15 cellular contexts compared by ENCODE assay signal in the genomic region with DNA sequence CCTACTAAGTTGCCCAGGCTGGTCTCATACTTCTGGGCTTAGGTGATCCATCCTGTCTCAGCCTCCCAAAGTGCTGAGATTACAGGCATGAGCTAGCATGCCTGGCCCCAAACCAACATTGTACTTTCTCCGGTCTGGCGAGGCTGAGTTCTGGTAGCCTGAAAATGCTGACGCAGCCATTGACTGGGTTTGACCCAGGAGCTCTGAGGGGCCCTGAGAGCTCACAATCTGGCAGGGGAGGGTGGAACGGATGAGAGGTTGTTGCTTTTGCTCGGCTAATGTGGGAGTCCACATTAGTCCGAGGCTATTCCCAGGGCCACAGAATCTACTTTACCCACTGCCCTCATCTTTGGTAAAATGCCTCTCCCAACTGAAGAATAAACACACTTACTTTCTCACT. TPM values are rescaled to one million over a fixed set of nuclear protein-coding genes. Genes with fewer than 3 reads are reported as not detected.
A peak's percentile ranks its signal among the peaks of the same experiment; 100 is the strongest.
DNase-seq lines count a peak whose midpoint lies in the region; ATAC-seq, FAIRE-seq and TF ChIP-seq lines count a peak whose summit lies in the region.
"Had no signal": no experiment of that assay in that cellular context is flagged by ENCODE, and none has a peak within 500 bp of the region (broad histone marks: within the 10 kb centered on the region; RNA-seq: fewer than 3 reads in every experiment).

No MANE protein-coding gene starts in this region.

- ATAC-seq in K562 = no peak
- ATAC-seq in GM19351 (IDR thresholded peaks at IDR 0.05; ENCODE audit: unreplicated experiment) = no peak

- H3K14ac ChIP-seq in H9 (ENCODE audit: insufficient read depth, low read length) = no peak overlapping the region
- no peak overlapping the region for H3K14ac ChIP-seq in neuronal stem cell (ENCODE audit: low read length)

- intact Hi-C loops in K562 (cut with micrococcal nuclease) = no loop called here

- no peaks in the 10 kb centered on the region; a peak in 1 of 5 replicates for H3K9me3 Mint-ChIP-seq in H9
- H3K9me3 Mint-ChIP-seq in activated CD4-positive, alpha-beta memory T cell treated with anti-CD3 and anti-CD28 coated beads, Interleukin-2, amount 10 ng/mL, durations not matched to agents 7 days and 5 days = no peaks in the 10 kb centered on the region
- H3K9me3 Mint-ChIP-seq: CD4-positive, CD25-positive, alpha-beta regulatory T cell had no signal

- H3K79me1 ChIP-seq in H9 (ENCODE audit: insufficient read depth, low read depth, low read length, poor library complexity, severe bottlenecking) = no peaks in the 10 kb centered on the region
- no peaks in the 10 kb centered on the region for H3K79me1 ChIP-seq in neuronal stem cell (ENCODE audit: low read depth, low read length)

- FAIRE-seq in K562 (lab: Jason Lieb, UNC) = peak; percentile 42

- H2BK15ac ChIP-seq in H9 (ENCODE audit: low read depth, low read length) = no peak overlapping the region
- no peak overlapping the region for H2BK15ac ChIP-seq in neuronal stem cell (ENCODE audit: low read length)

- no peak overlapping the region for H3T11ph ChIP-seq in H9 (ENCODE audit: low read length)

- H3K23ac ChIP-seq in H9 (ENCODE audit: insufficient read length, low read depth, low read length) (no peak overlapping the region), neuronal stem cell (ENCODE audit: low read depth, low read length, poor library complexity) (no peak overlapping the region)

- H2AK5ac ChIP-seq in H9 (ENCODE audit: insufficient read length, low read length) = no peak overlapping the region
- H2AK5ac ChIP-seq in neuronal stem cell (ENCODE audit: low read depth, low read length) = no peak overlapping the region

- H3K4me3 ChIP-seq in K562 (no peak overlapping the region), neuronal stem cell (ENCODE audit: low read length in 2 of 2) (no peak overlapping the region)

- no peaks in the 10 kb centered on the region for H3K27me3 ChIP-seq in H9 (ENCODE audit: insufficient read depth, low read length)
- peaks cover 28 to 38% of the 10 kb centered on the region in 2 experiments for H3K27me3 ChIP-seq in K562 (ENCODE audit: control insufficient read depth in 2 of 2, insufficient read depth in 2 of 2, low read length in 2 of 2)
- H3K27me3 ChIP-seq in neuronal stem cell (ENCODE audit: control insufficient read depth in 3 of 3, insufficient read depth in 3 of 3, low read depth in 1 of 3, low read length in 3 of 3) = peaks cover 0 to 6% (median 3%) of the 10 kb centered on the region in 3 experiments

- no CpG with 5 or more reads among the region's 6 CpGs for WGBS in H9 (ENCODE audit: extremely low coverage, insufficient read length, low lambda C conversion rate)
- WGBS in K562 (ENCODE audit: insufficient coverage, low coverage, missing lambda C conversion rate) = 0% methylated on average over 6 of the region's 6 CpGs
- WGBS in neuronal stem cell (ENCODE audit: extremely low coverage in 2 of 2, insufficient read length in 2 of 2, insufficient replicate concordance in 1 of 2), 2 donors = no CpG with 5 or more reads among the region's 6 CpGs

- TF ChIP-seq POLR2A in K562 (conservative IDR thresholded peaks at IDR 0.05) = no peak

- CTCF ChIA-PET in K562 (lab: Yijun Ruan, JAX; ENCODE audit: low intra/inter-chr PET ratio) = no interaction called here
- CTCF ChIA-PET in activated CD4-positive, alpha-beta memory T cell treated with anti-CD3 and anti-CD28 coated beads, Interleukin-2, amount 10 ng/mL, durations not matched to agents 7 days and 5 days (lab: Charles Lee) = interaction anchor here (4.0 kb wide), 1 partner anchor 36 kb away, joined by 41 read pairs; the partner anchor contains the start of gene PARP1

- no peaks in the 10 kb centered on the region for H3K9me1 ChIP-seq in K562 (ENCODE audit: control insufficient read depth, insufficient read depth, low read length)

- TF ChIP-seq RAD21 in K562 (CRISPR knock-in tag; conservative IDR thresholded peaks at IDR 0.05 in 1 of 2, IDR thresholded peaks at IDR 0.05 in 1 of 2) = no peak

- H3K9me3 ChIP-seq in H9 (ENCODE audit: control insufficient read depth, low read depth, low read length) = no peaks in the 10 kb centered on the region
- H3K9me3 ChIP-seq in K562 (replicated peaks; ENCODE audit: control insufficient read depth, insufficient read depth, low read depth, low read length) = no peaks in the 10 kb centered on the region
- peaks cover 0 to 2% of the 10 kb centered on the region in 2 donors for H3K9me3 ChIP-seq in neuronal stem cell (replicated peaks in 1 of 2; ENCODE audit: control insufficient read depth in 2 of 2, insufficient read depth in 1 of 2, low read depth in 1 of 2, low read length in 2 of 2)
- H3K9me3 ChIP-seq: Caco-2 had no signal

- TF ChIP-seq EP300 in K562 (IDR thresholded peaks at IDR 0.05; ENCODE audit: low read length) = no peak

- no peak for DNase-seq in H9
- peak; percentile 52 for DNase-seq in M059J (ENCODE audit: low read depth)
- DNase-seq in K562 (ENCODE audit: extremely low read depth in 1 of 4, low spot score in 3 of 4) = no peak
- DNase-seq in neuronal stem cell (ENCODE audit: low spot score) = no peak
- DNase-seq in activated CD4-positive, alpha-beta memory T cell treated with anti-CD3 and anti-CD28 coated beads, Interleukin-2, amount 10 ng/mL, durations not matched to agents 7 days and 5 days = no peak
- no peak for DNase-seq in NCI-H2196 (lab: John Stamatoyannopoulos, UW; ENCODE audit: unreplicated experiment)
- DNase-seq: Caco-2; CD4-positive, CD25-positive, alpha-beta regulatory T cell; DMS153; NCI-H1092; NCI-H2081 treated with DMSO at 0.1 percent for 48 hours; NCI-H510A treated with DMSO at 0.1 percent for 48 hours; SHP77 treated with DMSO at 0.1 percent for 48 hours; T-helper 1 cell had no signal

- no TSS peak for BruUV-seq in K562 (replicated peaks; lab: Mats Ljungman, UMichigan)

- H3K27me3 Mint-ChIP-seq in H9 (ENCODE audit: low read depth) = peaks cover 6% of the 10 kb centered on the region
- peaks cover 34% of the 10 kb centered on the region for H3K27me3 Mint-ChIP-seq in activated CD4-positive, alpha-beta memory T cell treated with anti-CD3 and anti-CD28 coated beads, Interleukin-2, amount 10 ng/mL, durations not matched to agents 7 days and 5 days

- H3K4me2 ChIP-seq in H9 (ENCODE audit: insufficient read depth, insufficient read length, low read length) (no peak overlapping the region), K562 (ENCODE audit: insufficient read depth, low read length) (no peak overlapping the region), neuronal stem cell (ENCODE audit: insufficient read depth, low read length, poor library complexity, severe bottlenecking) (no peak overlapping the region)

- H4K8ac ChIP-seq in H9 (replicated peaks; ENCODE audit: insufficient read length, low read depth, low read length) = no peak overlapping the region
- H4K8ac ChIP-seq in neuronal stem cell (ENCODE audit: low read depth, low read length) = no peak overlapping the region

- POLR2A ChIA-PET in K562 (lab: Yijun Ruan, JAX) = interaction anchor here (0.6 kb wide), 1 partner anchor 77 kb away, joined by 3 read pairs; no protein-coding TSS in a partner anchor
- POLR2A ChIA-PET in activated CD4-positive, alpha-beta memory T cell treated with anti-CD3 and anti-CD28 coated beads, Interleukin-2, amount 10 ng/mL, durations not matched to agents 7 days and 5 days (lab: Charles Lee) = no interaction called here

- peak overlapping the region in 2 of 3 experiments; percentile 54 to 64; a peak in 1 of 7 replicates for H3K27ac Mint-ChIP-seq in H9
- H3K27ac Mint-ChIP-seq in activated CD4-positive, alpha-beta memory T cell treated with anti-CD3 and anti-CD28 coated beads, Interleukin-2, amount 10 ng/mL, durations not matched to agents 7 days and 5 days = no peak overlapping the region
- H3K27ac Mint-ChIP-seq: CD4-positive, CD25-positive, alpha-beta regulatory T cell had no signal

- H3K36me3 Mint-ChIP-seq in H9 (ENCODE audit: insufficient read depth in 1 of 3, low read depth in 3 of 3) = no peaks in the 10 kb centered on the region
- no peaks in the 10 kb centered on the region for H3K36me3 Mint-ChIP-seq in activated CD4-positive, alpha-beta memory T cell treated with anti-CD3 and anti-CD28 coated beads, Interleukin-2, amount 10 ng/mL, durations not matched to agents 7 days and 5 days (ENCODE audit: low read depth)
- H3K36me3 Mint-ChIP-seq: CD4-positive, CD25-positive, alpha-beta regulatory T cell had no signal

- no peak overlapping the region for H3K4me3 Mint-ChIP-seq in H9
- H3K4me3 Mint-ChIP-seq in activated CD4-positive, alpha-beta memory T cell treated with anti-CD3 and anti-CD28 coated beads, Interleukin-2, amount 10 ng/mL, durations not matched to agents 7 days and 5 days = no peak overlapping the region
- H3K4me3 Mint-ChIP-seq: CD4-positive, CD25-positive, alpha-beta regulatory T cell had no signal

- H2BK5ac ChIP-seq in H9 (ENCODE audit: insufficient read length, low read length) (no peak overlapping the region), neuronal stem cell (ENCODE audit: low read length) (no peak overlapping the region)

- H3K36me3 ChIP-seq in K562 (ENCODE audit: control insufficient read depth, insufficient read depth, low read length) = no peaks in the 10 kb centered on the region
- H3K36me3 ChIP-seq in neuronal stem cell (replicated peaks in 1 of 2; ENCODE audit: control insufficient read depth in 2 of 2, insufficient read depth in 2 of 2, low read length in 2 of 2) = no peaks in the 10 kb centered on the region

- H2BK120ac ChIP-seq in H9 (ENCODE audit: low read depth, low read length, poor library complexity, severe bottlenecking) = no peak overlapping the region
- no peak overlapping the region for H2BK120ac ChIP-seq in neuronal stem cell (ENCODE audit: low read depth, low read length)

- no peak overlapping the region for H2BK20ac ChIP-seq in H9 (ENCODE audit: low read depth, low read length, poor library complexity, severe bottlenecking)

- in situ Hi-C loops in K562 (cut with MboI) = no loop called here

- H3K27ac ChIP-seq in H9 (ENCODE audit: insufficient read length, low read depth, low read length) = no peak overlapping the region
- H3K27ac ChIP-seq in K562 (ENCODE audit: extremely low read depth, low read depth, low read length) = no peak overlapping the region
- H3K27ac ChIP-seq in neuronal stem cell (replicated peaks; ENCODE audit: low read length) = no peak overlapping the region

- H3K56ac ChIP-seq in H9 (ENCODE audit: insufficient read length, low read depth, low read length) = no peak overlapping the region

- H2AFZ ChIP-seq in H9 (ENCODE audit: low read length) = no peak overlapping the region
- H2AFZ ChIP-seq in K562 (ENCODE audit: low read depth, low read length) = no peak overlapping the region
- no peak overlapping the region for H2AFZ ChIP-seq in neuronal stem cell (ENCODE audit: low read length)

- H3K9ac ChIP-seq in H9 (ENCODE audit: extremely low read depth, insufficient read length, low read length) = no peak overlapping the region
- no peak overlapping the region for H3K9ac ChIP-seq in K562 (ENCODE audit: insufficient read depth in 1 of 2, low read depth in 2 of 2, low read length in 2 of 2)
- H3K9ac ChIP-seq in neuronal stem cell (ENCODE audit: low read depth, low read length, poor library complexity) = peak overlapping the region; percentile 18

- H3K23me2 ChIP-seq in H9 (ENCODE audit: insufficient read length, low read depth, low read length, poor library complexity, severe bottlenecking) = no peaks in the 10 kb centered on the region

- H3K4ac ChIP-seq in H9 (ENCODE audit: low read depth, low read length) (no peak overlapping the region), neuronal stem cell (ENCODE audit: low read length) (peak overlapping the region; percentile 31)

- peaks cover 31 to 33% of the 10 kb centered on the region in 2 experiments for H3K4me1 Mint-ChIP-seq in H9
- H3K4me1 Mint-ChIP-seq in activated CD4-positive, alpha-beta memory T cell treated with anti-CD3 and anti-CD28 coated beads, Interleukin-2, amount 10 ng/mL, durations not matched to agents 7 days and 5 days = peaks cover 31% of the 10 kb centered on the region

- no peak overlapping the region for H2BK12ac ChIP-seq in H9 (ENCODE audit: insufficient read length, low read depth, low read length)
- no peak overlapping the region for H2BK12ac ChIP-seq in neuronal stem cell (ENCODE audit: low read length)

- no peak overlapping the region for H4K91ac ChIP-seq in H9 (ENCODE audit: insufficient read length, low read depth, low read length)
- H4K91ac ChIP-seq in neuronal stem cell (ENCODE audit: low read depth, low read length, poor library complexity) = no peak overlapping the region

- H3K18ac ChIP-seq in H9 (ENCODE audit: insufficient read length, low read depth, low read length) (no peak overlapping the region), neuronal stem cell (ENCODE audit: low read length) (peak overlapping the region; percentile 84)

- H3K4me1 ChIP-seq in H9 (ENCODE audit: insufficient read depth, low read length) = peaks cover 2% of the 10 kb centered on the region; the same call in 1 of the 2 replicates
- no peaks in the 10 kb centered on the region; a peak in 1 of 5 replicates for H3K4me1 ChIP-seq in K562 (replicated peaks in 1 of 2; ENCODE audit: control insufficient read depth in 2 of 2, insufficient read depth in 2 of 2, low read length in 2 of 2)
- H3K4me1 ChIP-seq in neuronal stem cell (ENCODE audit: control insufficient read depth in 2 of 2, insufficient read depth in 1 of 2, low read depth in 1 of 2, low read length in 2 of 2) = peaks cover 0 to 2% of the 10 kb centered on the region in 2 donors
- H3K4me1 ChIP-seq: Caco-2 had no signal

- TF ChIP-seq CTCF in H9 (conservative IDR thresholded peaks at IDR 0.05) (no peak), K562 (IDR thresholded peaks at IDR 0.05 in 2 of 3, conservative IDR thresholded peaks at IDR 0.05 in 1 of 3; ENCODE audit: insufficient read depth in 2 of 3, low read depth in 1 of 3, low read length in 3 of 3) (no peak)

- H4K5ac ChIP-seq in H9 (ENCODE audit: insufficient read length, low read depth, low read length) = no peak overlapping the region

- H4K20me1 ChIP-seq in H9 (ENCODE audit: control insufficient read depth, insufficient read depth, insufficient read length) = no peaks in the 10 kb centered on the region
- H4K20me1 ChIP-seq in K562 (replicated peaks; ENCODE audit: control insufficient read depth, insufficient read depth, low read length) = no peaks in the 10 kb centered on the region

- H3K79me2 ChIP-seq in H9 (ENCODE audit: insufficient read depth, low read length) (no peaks in the 10 kb centered on the region), K562 (ENCODE audit: control insufficient read depth, insufficient read depth, low read length) (no peaks in the 10 kb centered on the region)

RNA-seq across cellular contexts. Expression of gene PARP1, which starts 35.1 kb away (rescaled TPM):
- total RNA-seq in H9 (2021) (331 and 337 TPM in 2 replicates), K562 (2014; rRNA removed) (300 and 416 TPM in 2 replicates), K562 (2014; rRNA removed; fragmentation: Illumina TruSeq; extraction: Trizol) (187 and 203 TPM in 2 replicates), K562 (2015; rRNA removed; fragmentation: Illumina TruSeq; extraction: Trizol) (216 and 225 TPM in 2 replicates), K562 (2021) (245 and 279 TPM in 2 replicates)
- total RNA-seq in M059J (2014; rRNA removed; shearing (Covaris generic)) = 230 and 254 TPM in 2 replicates
- total RNA-seq in K562 (2011; cell fraction: chromatin; rRNA removed; ENCODE audit: low replicate concordance) = 139 and 225 TPM in 2 replicates
- 160 and 161 TPM in 2 replicates for total RNA-seq in K562 (2011; cell fraction: nucleolus; rRNA removed)
- total RNA-seq in K562 (2011; cell fraction: nucleoplasm; rRNA removed) = 144 and 147 TPM in 2 replicates
- polyA plus RNA-seq in K562 (2011; rRNA removed) (250 and 286 TPM in 2 replicates), K562 (2014; fragmentation: Illumina TruSeq; extraction: Trizol) (262 and 306 TPM in 2 replicates), K562 (2014; fragmentation: Nextera tagmentation; extraction: Ambion mirVana) (100 to 1,000 TPM; 121 to 211 TPM), K562 (2014; rRNA removed) (272 and 273 TPM in 2 replicates)
- polyA plus RNA-seq in K562 (2011; cell fraction: cytosol; rRNA removed) = 274 and 360 TPM in 2 replicates
- polyA plus RNA-seq in K562 (2011; cell fraction: nucleus; rRNA removed) = 178 and 198 TPM in 2 replicates
- polyA plus RNA-seq in K562 (2012) = 145 and 231 TPM in 2 replicates
- polyA minus RNA-seq in K562 (2011; rRNA and poly(A)+ RNA removed) = 294 and 321 TPM in 2 replicates
- 158 and 169 TPM in 2 replicates for polyA minus RNA-seq in K562 (2011; cell fraction: cytosol; rRNA and poly(A)+ RNA removed)
- 96.9 and 122 TPM in 2 replicates for polyA minus RNA-seq in K562 (2011; cell fraction: nucleus; rRNA and poly(A)+ RNA removed)
- polyA plus RNA-seq in neuronal stem cell (2013, experiment 1 of 2) = 231 TPM
- 243 TPM for polyA plus RNA-seq in neuronal stem cell (2013, experiment 2 of 2)
- total RNA-seq in activated CD4-positive, alpha-beta memory T cell treated with anti-CD3 and anti-CD28 coated beads, Interleukin-2, amount 10 ng/mL, durations not matched to agents 7 days and 5 days = 100 to 1,000 TPM; 191 to 194 TPM
